In genomic region chr15:100205549-100206295, GRCh38 we compare ENCODE assay signal across 18 cellular contexts.
"Had no signal": no experiment of that assay in that cellular context is flagged by ENCODE, and none has a peak within 500 bp of the region (broad histone marks: within the 10 kb centered on the region; RNA-seq: fewer than 3 reads in every experiment).

No MANE protein-coding gene starts in this region.

- H3K27ac Mint-ChIP-seq: activated CD4-positive, alpha-beta T cell treated with anti-CD3 and anti-CD28 coated beads, Interleukin-2, amount 10 ng/mL, durations not matched to agents 24 days and 14 days; activated CD8-positive, alpha-beta T cell treated with anti-CD3 and anti-CD28 coated beads, Interleukin-2, amount 10 ng/mL, durations not matched to agents 7 days and 5 days; activated naive CD4-positive, alpha-beta T cell treated with anti-CD3 and anti-CD28 coated beads, Interleukin-2, amount 50 U/mL, for 24 hours; dendritic cell treated with granulocyte-macrophage colony-stimulating factor and Interleukin-4, amounts not matched to agents 40 ng/mL and 50 ng/mL, for 4 days; naive thymus-derived CD4-positive, alpha-beta T cell had no signal

- H3K4me3 ChIP-seq: left lung, ovary, sigmoid colon, uterus had no signal

- H3K27me3 Mint-ChIP-seq: activated naive CD4-positive, alpha-beta T cell treated with anti-CD3 and anti-CD28 coated beads, Interleukin-2, amount 50 U/mL, for 24 hours; dendritic cell treated with granulocyte-macrophage colony-stimulating factor and Interleukin-4, amounts not matched to agents 40 ng/mL and 50 ng/mL, for 4 days had no signal

- H3K36me3 ChIP-seq: left lung, ovary, sigmoid colon, uterus had no signal

- H3K27me3 ChIP-seq: ovary, sigmoid colon, uterus had no signal

- H3K9me3 ChIP-seq: left lung, ovary, sigmoid colon, uterus had no signal

- H3K9me3 Mint-ChIP-seq: activated CD4-positive, alpha-beta T cell treated with anti-CD3 and anti-CD28 coated beads, Interleukin-2, amount 10 ng/mL, durations not matched to agents 24 days and 14 days; activated naive CD4-positive, alpha-beta T cell treated with anti-CD3 and anti-CD28 coated beads, Interleukin-2, amount 50 U/mL, for 24 hours had no signal

- H3K4me1 ChIP-seq: left lung, uterus had no signal

- DNase-seq: activated CD4-positive, alpha-beta T cell treated with anti-CD3 and anti-CD28 coated beads, Interleukin-2, amount 10 ng/mL, durations not matched to agents 24 days and 14 days; activated CD8-positive, alpha-beta memory T cell treated with anti-CD3 and anti-CD28 coated beads, Interleukin-2, amount 50 U/mL, for 4 hours; activated CD8-positive, alpha-beta T cell treated with anti-CD3 and anti-CD28 coated beads, Interleukin-2, amount 10 ng/mL, durations not matched to agents 7 days and 5 days; activated gamma-delta T cell; activated T-cell treated with anti-CD3 and anti-CD28 coated beads, Interleukin-2, amount 50 U/mL, for 48 hours; cerebellar nuclear complex; effector CD8-positive, alpha-beta T cell; naive thymus-derived CD4-positive, alpha-beta T cell; sigmoid colon; stimulated activated naive CD4-positive, alpha-beta T cell; T-helper 1 cell; T-helper 9 cell; uterus had no signal

- ATAC-seq: activated CD8-positive, alpha-beta T cell treated with anti-CD3 and anti-CD28 coated beads, Interleukin-2, amount 10 ng/mL, durations not matched to agents 7 days and 5 days; left lung; naive thymus-derived CD4-positive, alpha-beta T cell; SK-N-SH treated with all-trans-retinoic acid at 6 μM for 48 hours had no signal

- H3K4me3 Mint-ChIP-seq: activated CD4-positive, alpha-beta T cell treated with anti-CD3 and anti-CD28 coated beads, Interleukin-2, amount 10 ng/mL, durations not matched to agents 24 days and 14 days; activated CD8-positive, alpha-beta T cell treated with anti-CD3 and anti-CD28 coated beads, Interleukin-2, amount 10 ng/mL, durations not matched to agents 7 days and 5 days; activated naive CD4-positive, alpha-beta T cell treated with anti-CD3 and anti-CD28 coated beads, Interleukin-2, amount 50 U/mL, for 24 hours; dendritic cell treated with granulocyte-macrophage colony-stimulating factor and Interleukin-4, amounts not matched to agents 40 ng/mL and 50 ng/mL, for 4 days; naive thymus-derived CD4-positive, alpha-beta T cell had no signal

- H3K27ac ChIP-seq: left lung, ovary, uterus had no signal
